8 cellular contexts compared by ENCODE assay signal in genomic region chr6:143427109-143427817, GRCh38. TPM values are rescaled to one million over a fixed set of nuclear protein-coding genes. Genes with fewer than 3 reads are reported as not detected.
DNase-seq lines count a peak whose midpoint lies in the region; ATAC-seq and TF ChIP-seq lines count a peak whose summit lies in the region.

No MANE protein-coding gene starts in this region.

- POLR2A ChIA-PET in Panc1 (lab: Charles Lee) = no interaction called here

- no TSS peak for BruUV-seq in Panc1 (replicated peaks; lab: Mats Ljungman, UMichigan)

- H3K27ac ChIP-seq in Panc1 (ENCODE audit: low read length) (no peak overlapping the region), thoracic aorta (no peak overlapping the region)

- ATAC-seq in GM21529 (IDR thresholded peaks at IDR 0.05; ENCODE audit: unreplicated experiment) (peak; percentile 100), Panc1 (peak; percentile 100), thoracic aorta (ENCODE audit: insufficient number of reproducible peaks, low FRiP score, low read depth) (peak; percentile 74)

- CTCF ChIA-PET in Panc1 (lab: Charles Lee) = interaction anchor here (0.5 to 0.7 kb wide), 4 partner anchors 78 to 1074 kb away, joined by 3 to 9 read pairs (median 3); no protein-coding TSS in a partner anchor

- no peak overlapping the region for H3K4me3 ChIP-seq in Panc1 (ENCODE audit: low read depth in 2 of 2, low read length in 2 of 2)
- no peak overlapping the region for H3K4me3 ChIP-seq in fibroblast of pulmonary artery (replicated peaks; ENCODE audit: low read depth, low read length)
- H3K4me3 ChIP-seq in thoracic aorta = no peak overlapping the region

- H3K36me3 ChIP-seq in Panc1 (ENCODE audit: control insufficient read depth, insufficient read depth, low read length) = no peaks in the 10 kb centered on the region
- H3K36me3 ChIP-seq in thoracic aorta = no peaks in the 10 kb centered on the region

- H3K4me1 ChIP-seq in Panc1 (ENCODE audit: control insufficient read depth, insufficient read depth, low read length) = no peaks in the 10 kb centered on the region
- H3K4me1 ChIP-seq in thoracic aorta (ENCODE audit: control insufficient read depth in 1 of 2, low read depth in 2 of 2) = peaks cover 0 to 21% of the 10 kb centered on the region in 2 donors

- TF ChIP-seq CTCF in Panc1 (IDR thresholded peaks at IDR 0.05) = peak; percentile 92
- peak; percentile 100 for TF ChIP-seq CTCF in fibroblast of pulmonary artery (IDR thresholded peaks at IDR 0.05; ENCODE audit: low read length, missing control alignments)
- peak; percentile 96 for TF ChIP-seq CTCF in thoracic aorta (IDR thresholded peaks at IDR 0.05)

- intact Hi-C loops in Panc1 (cut with micrococcal nuclease; ENCODE audit: unreplicated experiment) = loop anchor here (2.0 to 10.0 kb wide), 3 partner anchors 362 to 952 kb away; partner anchors contain the start of gene AIG1

- H3K27me3 ChIP-seq in Panc1 (ENCODE audit: control insufficient read depth, insufficient read depth, low read length) (no peaks in the 10 kb centered on the region), thoracic aorta (replicated peaks; ENCODE audit: insufficient read depth) (no peaks in the 10 kb centered on the region)

- DNase-seq in EH (ENCODE audit: low read depth) (peak; percentile 93), HuH-7 (ENCODE audit: low spot score) (peak; percentile 76), Panc1 (ENCODE audit: low read depth, low spot score) (peak; percentile 32), activated T-helper 1 cell treated with Interleukin-2 at 50 U/mL for 16 hours (ENCODE audit: low read depth) (peak; percentile 41), fibroblast of pulmonary artery (ENCODE audit: low read depth) (peak; percentile 85), non-pigmented ciliary epithelial cell (ENCODE audit: low read depth) (peak; percentile 48), thoracic aorta (ENCODE audit: low spot score) (no peak)

- H3K9me3 ChIP-seq in Panc1 (ENCODE audit: control insufficient read depth, insufficient read depth, low read depth, low read length) (no peaks in the 10 kb centered on the region), thoracic aorta (no peaks in the 10 kb centered on the region)

- in situ Hi-C loops in Panc1 (cut with HindIII; ENCODE audit: low pct_unique_long_range_greater_than_20kb, low sequenced_read_pairs) = no loop called here

RNA-seq across cellular contexts. Expression of gene ADAT2, which starts 23.2 kb away (rescaled TPM):
- total RNA-seq in Panc1 (2021; ENCODE audit: unreplicated experiment) (6.4 TPM), thoracic aorta (10 to 100 TPM; 11.2 to 12.3 TPM)
- polyA plus RNA-seq in Panc1 (2012; ENCODE audit: insufficient read length) = 4.3 TPM

RNA-seq across cellular contexts. Expression of gene PEX3, which starts 23.3 kb away (rescaled TPM):
- 16.5 TPM for total RNA-seq in Panc1 (2021; ENCODE audit: unreplicated experiment)
- 10.8 TPM for polyA plus RNA-seq in Panc1 (2012; ENCODE audit: insufficient read length)
- 10 to 100 TPM; 11.4 to 16.2 TPM for total RNA-seq in thoracic aorta
